ENCODE assay signal across 24 cellular contexts in genomic region chr6:35079311-35080000, GRCh38.
DNase-seq lines count a peak whose midpoint lies in the region; ATAC-seq and TF ChIP-seq lines count a peak whose summit lies in the region.
"Had no signal": no experiment of that assay in that cellular context is flagged by ENCODE, and none has a peak within 500 bp of the region (broad histone marks: within the 10 kb centered on the region; RNA-seq: fewer than 3 reads in every experiment).

No MANE protein-coding gene starts in this region.

- TF ChIP-seq CTCF in chondrocyte (IDR thresholded peaks at IDR 0.05) (no peak), upper lobe of right lung (IDR thresholded peaks at IDR 0.05) (no peak)

- no peak overlapping the region for H3K4me3 ChIP-seq in upper lobe of right lung
- H3K4me3 ChIP-seq: lung, transverse colon had no signal

- H3K9me3 ChIP-seq in upper lobe of right lung = no peaks in the 10 kb centered on the region
- H3K9me3 ChIP-seq: transverse colon had no signal

- H3K27me3 Mint-ChIP-seq in activated naive CD8-positive, alpha-beta T cell treated with anti-CD3 and anti-CD28 coated beads, Interleukin-2, amount 10 ng/mL, durations not matched to agents 7 days and 5 days = no peaks in the 10 kb centered on the region
- no peaks in the 10 kb centered on the region for H3K27me3 Mint-ChIP-seq in activated naive CD8-positive, alpha-beta T cell treated with anti-CD3 and anti-CD28 coated beads, Interleukin-2, amount 50 U/mL, for 24 hours
- no peaks in the 10 kb centered on the region for H3K27me3 Mint-ChIP-seq in chondrocyte (ENCODE audit: low read depth)

- intact Hi-C loops in upper lobe of right lung (cut with DNase I) = no loop called here

- H3K4me3 Mint-ChIP-seq in activated naive CD8-positive, alpha-beta T cell treated with anti-CD3 and anti-CD28 coated beads, Interleukin-2, amount 10 ng/mL, durations not matched to agents 7 days and 5 days = no peak overlapping the region
- H3K4me3 Mint-ChIP-seq in activated naive CD8-positive, alpha-beta T cell treated with anti-CD3 and anti-CD28 coated beads, Interleukin-2, amount 50 U/mL, for 24 hours = no peak overlapping the region
- no peak overlapping the region for H3K4me3 Mint-ChIP-seq in chondrocyte (ENCODE audit: unreplicated experiment)
- H3K4me3 Mint-ChIP-seq: activated CD8-positive, alpha-beta T cell treated with anti-CD3 and anti-CD28 coated beads, Interleukin-2, amount 10 ng/mL, durations not matched to agents 7 days and 5 days; neural crest cell; T-helper 2 cell treated with Interferon-gamma antibody and Interleukin-4, amounts not matched to agents 5 μg/mL and 100 μg/mL, for 36 hours had no signal

- DNase-seq in activated naive CD8-positive, alpha-beta T cell treated with anti-CD3 and anti-CD28 coated beads, Interleukin-2, amount 10 ng/mL, durations not matched to agents 7 days and 5 days = peak; percentile 25
- no peak for DNase-seq in activated naive CD8-positive, alpha-beta T cell treated with anti-CD3 and anti-CD28 coated beads, Interleukin-2, amount 50 U/mL, for 24 hours
- DNase-seq in chondrocyte (ENCODE audit: low spot score) = peak; percentile 67
- DNase-seq in mesenteric fat pad (ENCODE audit: low spot score) = peak; percentile 68
- DNase-seq in upper lobe of right lung = peak; percentile 48
- no peak for DNase-seq in NCI-H146 (lab: John Stamatoyannopoulos, UW)
- DNase-seq in effector CD4-positive, alpha-beta T cell = no peak
- DNase-seq: activated CD4-positive, alpha-beta T cell treated with anti-CD3 and anti-CD28 coated beads for 4 hours; activated CD8-positive, alpha-beta T cell treated with anti-CD3 and anti-CD28 coated beads, Interleukin-2, amount 10 ng/mL, durations not matched to agents 7 days and 5 days; effector memory CD4-positive, alpha-beta T cell; IMR-90; MV-4-11; NCI-H2107; NCI-H345; NCI-H748 treated with DMSO at 0.1 percent for 48 hours; SIG-M5; stimulated activated CD4-positive, alpha-beta T cell treated with anti-CD3 and anti-CD28 coated beads, Interleukin-15, amount 100 ng/mL, for 24 hours; stimulated activated CD4-positive, alpha-beta T cell treated with anti-CD3 and anti-CD28 coated beads, Interleukin-4, amount 100 ng/mL, for 4 hours had no signal

- no peaks in the 10 kb centered on the region for H3K27me3 ChIP-seq in upper lobe of right lung
- H3K27me3 ChIP-seq: transverse colon had no signal

- H3K27ac Mint-ChIP-seq in activated naive CD8-positive, alpha-beta T cell treated with anti-CD3 and anti-CD28 coated beads, Interleukin-2, amount 10 ng/mL, durations not matched to agents 7 days and 5 days = no peak overlapping the region
- no peak overlapping the region for H3K27ac Mint-ChIP-seq in activated naive CD8-positive, alpha-beta T cell treated with anti-CD3 and anti-CD28 coated beads, Interleukin-2, amount 50 U/mL, for 24 hours
- H3K27ac Mint-ChIP-seq in chondrocyte (ENCODE audit: unreplicated experiment) = no peak overlapping the region
- H3K27ac Mint-ChIP-seq: activated CD8-positive, alpha-beta T cell treated with anti-CD3 and anti-CD28 coated beads, Interleukin-2, amount 10 ng/mL, durations not matched to agents 7 days and 5 days; activated naive CD4-positive, alpha-beta T cell treated with anti-CD3 and anti-CD28 coated beads, Interleukin-2, amount 50 U/mL, for 72 hours; T-helper 2 cell treated with Interferon-gamma antibody and Interleukin-4, amounts not matched to agents 5 μg/mL and 100 μg/mL, for 36 hours had no signal

- POLR2A ChIA-PET in activated naive CD8-positive, alpha-beta T cell treated with anti-CD3 and anti-CD28 coated beads, Interleukin-2, amount 10 ng/mL, durations not matched to agents 7 days and 5 days (lab: Charles Lee) = interaction anchor here (0.6 kb wide), 1 partner anchor 356 kb away, joined by 3 read pairs; no protein-coding TSS in a partner anchor

- H3K27ac ChIP-seq in upper lobe of right lung = no peak overlapping the region
- H3K27ac ChIP-seq: transverse colon had no signal

- no peaks in the 10 kb centered on the region for H3K9me3 Mint-ChIP-seq in activated naive CD8-positive, alpha-beta T cell treated with anti-CD3 and anti-CD28 coated beads, Interleukin-2, amount 10 ng/mL, durations not matched to agents 7 days and 5 days
- H3K9me3 Mint-ChIP-seq in activated naive CD8-positive, alpha-beta T cell treated with anti-CD3 and anti-CD28 coated beads, Interleukin-2, amount 50 U/mL, for 24 hours = no peaks in the 10 kb centered on the region
- no peaks in the 10 kb centered on the region for H3K9me3 Mint-ChIP-seq in chondrocyte (ENCODE audit: low read depth)
- H3K9me3 Mint-ChIP-seq: activated naive CD4-positive, alpha-beta T cell treated with anti-CD3 and anti-CD28 coated beads, Interleukin-2, amount 50 U/mL, for 72 hours; neural crest cell; T-helper 2 cell treated with Interferon-gamma antibody and Interleukin-4, amounts not matched to agents 5 μg/mL and 100 μg/mL, for 36 hours had no signal

- no peaks in the 10 kb centered on the region for H3K36me3 Mint-ChIP-seq in activated naive CD8-positive, alpha-beta T cell treated with anti-CD3 and anti-CD28 coated beads, Interleukin-2, amount 10 ng/mL, durations not matched to agents 7 days and 5 days
- H3K36me3 Mint-ChIP-seq in activated naive CD8-positive, alpha-beta T cell treated with anti-CD3 and anti-CD28 coated beads, Interleukin-2, amount 50 U/mL, for 24 hours (ENCODE audit: low read depth) = peaks cover 4% of the 10 kb centered on the region
- H3K36me3 Mint-ChIP-seq in chondrocyte (ENCODE audit: low read depth) = peaks cover 27% of the 10 kb centered on the region

- peaks cover 4% of the 10 kb centered on the region for H3K4me1 ChIP-seq in upper lobe of right lung

- ATAC-seq in activated naive CD8-positive, alpha-beta T cell treated with anti-CD3 and anti-CD28 coated beads, Interleukin-2, amount 10 ng/mL, durations not matched to agents 7 days and 5 days (ENCODE audit: low read depth) = no peak
- ATAC-seq in activated naive CD8-positive, alpha-beta T cell treated with anti-CD3 and anti-CD28 coated beads, Interleukin-2, amount 50 U/mL, for 24 hours = no peak
- ATAC-seq in upper lobe of right lung (no peak), GM21786 (IDR thresholded peaks at IDR 0.05; ENCODE audit: unreplicated experiment) (no peak)
- ATAC-seq: activated CD8-positive, alpha-beta T cell treated with anti-CD3 and anti-CD28 coated beads, Interleukin-2, amount 10 ng/mL, durations not matched to agents 7 days and 5 days; activated naive CD4-positive, alpha-beta T cell treated with anti-CD3 and anti-CD28 coated beads, Interleukin-2, amount 50 U/mL, for 72 hours had no signal

- peaks cover 2% of the 10 kb centered on the region for H3K4me1 Mint-ChIP-seq in activated naive CD8-positive, alpha-beta T cell treated with anti-CD3 and anti-CD28 coated beads, Interleukin-2, amount 10 ng/mL, durations not matched to agents 7 days and 5 days
- H3K4me1 Mint-ChIP-seq in activated naive CD8-positive, alpha-beta T cell treated with anti-CD3 and anti-CD28 coated beads, Interleukin-2, amount 50 U/mL, for 24 hours = no peaks in the 10 kb centered on the region
- H3K4me1 Mint-ChIP-seq in chondrocyte (ENCODE audit: low read depth) = peaks cover 13% of the 10 kb centered on the region

- H3K36me3 ChIP-seq in upper lobe of right lung = peaks cover 91% of the 10 kb centered on the region

Comparison
In these comparisons a context has a peak if more than half of its experiments do, and no peak if none do; other contexts are left out.
1. DNase-seq: peak in activated naive CD8-positive, alpha-beta T cell treated with anti-CD3 and anti-CD28 coated beads, Interleukin-2, amount 10 ng/mL, durations not matched to agents 7 days and 5 days (single experiment), chondrocyte (single experiment), mesenteric fat pad (single experiment) and upper lobe of right lung (single experiment); none in activated naive CD8-positive, alpha-beta T cell treated with anti-CD3 and anti-CD28 coated beads, Interleukin-2, amount 50 U/mL, for 24 hours (single experiment), NCI-H146 (single experiment) and effector CD4-positive, alpha-beta T cell (single experiment).